ENCODE assay signal across 22 cellular contexts in genomic region chr5:39829479-39829878, GRCh38.
"Had no signal": no experiment of that assay in that cellular context is flagged by ENCODE, and none has a peak within 500 bp of the region (broad histone marks: within the 10 kb centered on the region; RNA-seq: fewer than 3 reads in every experiment).

No MANE protein-coding gene starts in this region.

- ATAC-seq: K562, Panc1, SK-N-SH treated with all-trans-retinoic acid at 6 μM for 48 hours had no signal

- H3K36me3 ChIP-seq: MG63 had no signal

- H3K9me3 ChIP-seq: MG63 had no signal

- H3K4me3 ChIP-seq: K562, MG63 had no signal

- H3K27ac ChIP-seq: HL-60, KMS-11, RWPE1 had no signal

- H3K27me3 ChIP-seq: MG63 had no signal

- DNase-seq: Kasumi-1, MG63, NCI-H1092, NCI-H1105 treated with DMSO at 0.1 percent for 48 hours, NCI-H1417 treated with DMSO at 0.1 percent for 48 hours, NCI-H187, NCI-H2029, NCI-H2081 treated with DMSO at 0.1 percent for 48 hours, NCI-H2171, NCI-H226, NCI-H446, NCI-H510A, NCI-H524 treated with DMSO at 0.1 percent for 48 hours, NCI-H69, NCI-H774, SHP77 had no signal

- H3K4me2 ChIP-seq: KMS-11 had no signal
